8 cellular contexts compared by ENCODE assay signal in the genomic region with DNA sequence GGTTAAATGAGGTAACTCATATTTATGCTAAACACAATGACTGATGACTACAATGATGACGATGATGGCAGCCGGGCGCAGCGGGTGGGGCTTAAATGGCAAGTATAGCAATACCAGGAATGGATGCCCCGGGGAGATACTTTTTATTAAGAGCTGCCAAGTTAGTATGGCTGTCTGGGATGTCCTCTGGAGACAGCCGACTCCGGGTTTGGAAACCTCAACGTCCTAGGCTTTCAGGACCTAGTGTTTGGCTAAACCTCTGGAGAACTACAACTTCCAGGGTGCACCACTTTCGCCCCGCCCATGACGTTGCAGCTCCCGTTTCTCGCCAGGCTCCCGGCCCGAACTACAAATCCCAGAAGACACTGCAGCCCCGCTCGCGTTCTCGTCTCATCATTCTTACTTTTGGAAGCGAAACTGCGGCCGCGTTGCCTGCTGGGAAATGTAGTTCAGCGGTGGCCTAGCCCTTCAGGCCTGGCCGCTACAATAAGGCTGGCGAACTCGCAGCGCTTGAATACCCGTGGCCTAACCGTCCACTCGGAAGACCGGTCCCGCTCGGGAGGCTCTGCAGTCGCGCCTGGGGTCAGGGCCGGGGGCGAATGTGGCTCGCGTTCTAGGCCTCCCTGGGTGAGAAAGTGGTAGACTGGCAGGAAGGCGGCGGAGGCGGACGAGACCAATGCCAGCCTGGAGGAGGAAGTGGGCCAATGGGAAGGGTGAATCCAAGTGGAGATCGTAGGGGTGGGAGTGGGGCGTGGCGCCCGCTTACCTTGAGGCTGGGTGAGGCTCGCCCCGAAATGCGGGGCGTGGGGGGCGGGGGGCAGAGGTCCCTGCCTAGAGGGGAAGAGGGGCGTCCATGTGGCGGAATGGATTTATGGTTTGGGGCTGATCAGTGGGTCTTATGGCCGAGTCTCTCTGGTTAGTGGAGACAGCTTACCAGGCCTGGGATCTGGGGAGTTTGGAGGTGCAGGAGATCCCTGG.
DNase-seq lines count a peak whose midpoint lies in the region; ATAC-seq, FAIRE-seq and TF ChIP-seq lines count a peak whose summit lies in the region.

A gene (plus strand): TSS at position 463 of the 978 bp plus-strand sequence. CDS start 2,221 bp downstream, outside the sequence.

- TF ChIP-seq CTCF in AG09319 (IDR thresholded peaks at IDR 0.05; ENCODE audit: low read depth, low read length): no peak

- DNase-seq in AG09319 (ENCODE audit: extremely low read depth, low read depth) (peak; percentile 93), NCI-H446 treated with DMSO at 0.1 percent for 48 hours (lab: John Stamatoyannopoulos, UW) (peak; percentile 97), cerebellar nuclear complex (lab: John Stamatoyannopoulos, UW) (peak; percentile 86 to 99)
- peak; percentile 98 for DNase-seq in stimulated activated CD4-positive, alpha-beta T cell treated with anti-CD3 and anti-CD28 coated beads, Interleukin-12 subunit alpha, Interleukin-12 subunit beta, amount 100 ng/mL, for 4 hours

- ATAC-seq in GM19035 (IDR thresholded peaks at IDR 0.05; ENCODE audit: unreplicated experiment): peak; percentile 94
- ATAC-seq in HG03354 (IDR thresholded peaks at IDR 0.05; ENCODE audit: poor library complexity, severe bottlenecking, unreplicated experiment): peak; percentile 96
- peak; percentile 91 to 94 for ATAC-seq in activated CD4-positive, CD25-positive, alpha-beta regulatory T cell treated with anti-CD3 and anti-CD28 coated beads, Interleukin-2, amount 50 U/mL, for 24 hours

- peak; percentile 30 for FAIRE-seq in islet of Langerhans (lab: Jason Lieb, UNC)

Comparison
In these comparisons a context has a peak if more than half of its experiments do, and no peak if none do; other contexts are left out.
1. Peak in every context shown above with its lines: DNase-seq and ATAC-seq.